In the genomic region with DNA sequence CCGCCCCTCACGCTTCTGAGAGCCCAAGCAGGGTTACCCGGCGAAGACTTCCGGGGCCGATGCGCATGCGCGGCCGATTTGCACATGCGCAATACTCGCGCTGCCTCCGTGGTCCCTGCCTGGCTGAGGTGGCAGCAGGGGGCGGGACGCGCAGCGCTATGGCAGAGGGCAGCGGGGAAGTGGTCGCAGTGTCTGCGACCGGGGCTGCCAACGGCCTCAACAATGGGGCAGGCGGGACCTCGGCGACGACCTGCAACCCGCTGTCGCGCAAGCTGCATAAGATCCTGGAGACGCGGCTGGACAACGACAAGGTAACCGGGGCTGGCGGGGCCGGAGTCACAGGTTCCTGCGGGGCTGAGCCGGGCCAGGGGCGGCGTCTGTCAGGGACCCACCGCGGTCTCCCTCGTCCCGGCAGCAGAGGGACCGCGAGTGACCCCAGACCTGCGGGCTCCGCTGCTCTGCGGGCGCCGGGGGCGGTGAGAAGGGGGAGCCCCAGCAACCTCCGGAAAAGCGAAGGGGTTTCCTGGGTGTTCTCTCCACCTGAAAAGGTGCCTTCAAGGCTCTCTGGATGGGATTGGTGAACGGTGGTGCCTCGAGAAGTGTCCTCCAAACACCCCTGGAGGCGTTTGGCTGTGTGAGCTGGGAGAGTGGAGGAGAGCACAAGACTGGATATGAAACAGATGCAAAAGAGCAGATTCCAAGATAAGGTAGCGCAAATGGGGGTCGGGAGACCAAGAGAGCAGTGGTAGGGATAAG, we compare ENCODE assay signal across 1 cellular context.
A peak's percentile ranks its signal among the peaks of the same experiment; 100 is the strongest.
TF ChIP-seq lines count a peak whose summit lies in the region.

A gene (plus strand): TSS at position 94 of the 756 bp plus-strand sequence. CDS start 65 bp downstream, at position 159.

TF ChIP-seq in WTC11, 78 proteins besides CTCF, POLR2A, EP300 and RAD21 (continued from another document):
- TF ChIP-seq, protein P1, sequence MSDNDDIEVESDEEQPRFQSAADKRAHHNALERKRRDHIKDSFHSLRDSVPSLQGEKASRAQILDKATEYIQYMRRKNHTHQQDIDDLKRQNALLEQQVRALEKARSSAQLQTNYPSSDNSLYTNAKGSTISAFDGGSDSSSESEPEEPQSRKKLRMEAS (CRISPR knock-in tag; IDR thresholded peaks at IDR 0.05): peak; percentile 74; the same call in 1 of the 2 replicates
- 0 out of 2 replicates have a peak, but pooled peaks have one; percentile 77 for TF ChIP-seq KAT7 (CRISPR knock-in tag; IDR thresholded peaks at IDR 0.05; ENCODE audit: borderline replicate concordance)
- TF ChIP-seq, protein P2, sequence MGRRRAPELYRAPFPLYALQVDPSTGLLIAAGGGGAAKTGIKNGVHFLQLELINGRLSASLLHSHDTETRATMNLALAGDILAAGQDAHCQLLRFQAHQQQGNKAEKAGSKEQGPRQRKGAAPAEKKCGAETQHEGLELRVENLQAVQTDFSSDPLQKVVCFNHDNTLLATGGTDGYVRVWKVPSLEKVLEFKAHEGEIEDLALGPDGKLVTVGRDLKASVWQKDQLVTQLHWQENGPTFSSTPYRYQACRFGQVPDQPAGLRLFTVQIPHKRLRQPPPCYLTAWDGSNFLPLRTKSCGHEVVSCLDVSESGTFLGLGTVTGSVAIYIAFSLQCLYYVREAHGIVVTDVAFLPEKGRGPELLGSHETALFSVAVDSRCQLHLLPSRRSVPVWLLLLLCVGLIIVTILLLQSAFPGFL (CRISPR knock-in tag; IDR thresholded peaks at IDR 0.05; ENCODE audit: borderline replicate concordance): no peak
- TF ChIP-seq ZNF232 (CRISPR knock-in tag; IDR thresholded peaks at IDR 0.05): 0 out of 2 replicates have a peak, but pooled peaks have one; percentile 25
- no peak for TF ChIP-seq GABPB1 (CRISPR knock-in tag; IDR thresholded peaks at IDR 0.05)
- 0 out of 2 replicates have a peak, but pooled peaks have one; percentile 72 for TF ChIP-seq SMAD3 (CRISPR knock-in tag; IDR thresholded peaks at IDR 0.05; ENCODE audit: borderline replicate concordance)
- TF ChIP-seq FOXK1 (CRISPR knock-in tag; IDR thresholded peaks at IDR 0.05): peak; percentile 47; the same call in 1 of the 2 replicates
TF ChIP-seq in WTC11: peak in this region for 13.
